ENCODE assay signal across 15 cellular contexts in genomic region chr7:142372727-142373126, GRCh38.
"Had no signal": no experiment of that assay in that cellular context is flagged by ENCODE, and none has a peak within 500 bp of the region (broad histone marks: within the 10 kb centered on the region; RNA-seq: fewer than 3 reads in every experiment).

No MANE protein-coding gene starts in this region.

- H3K27ac ChIP-seq: epithelial cell of prostate, foreskin keratinocyte had no signal

- DNase-seq: activated B cell treated with CpG ODN at 0.5 μM for 24 hours; activated CD4-positive, alpha-beta memory T cell treated with anti-CD3 and anti-CD28 coated beads for 36 hours; activated CD4-positive, alpha-beta T cell treated with anti-CD3 and anti-CD28 coated beads for 4 hours; activated effector memory CD4-positive, alpha-beta T cell treated with Interleukin-2 at 50 U/mL for 16 hours; activated naive CD4-positive, alpha-beta T cell treated with anti-CD3 and anti-CD28 coated beads for 36 hours; activated naive CD8-positive, alpha-beta T cell treated with anti-CD3 and anti-CD28 coated beads, Interleukin-2, amount 10 ng/mL, durations not matched to agents 7 days and 5 days; activated T-cell treated with anti-CD3 and anti-CD28 coated beads, Interleukin-2, amount 50 U/mL, for 72 hours; amygdala; foreskin keratinocyte; glutamatergic neuron; hippocampal formation; kidney glomerular epithelial cell; midbrain; stimulated activated CD4-positive, alpha-beta T cell treated with anti-CD3 and anti-CD28 coated beads, Interleukin-4, amount 100 ng/mL, for 4 hours had no signal

- ATAC-seq: activated T-cell treated with anti-CD3 and anti-CD28 coated beads, Interleukin-2, amount 50 U/mL, for 72 hours; foreskin keratinocyte had no signal

- H3K27me3 ChIP-seq: foreskin keratinocyte had no signal
